9 cellular contexts compared by ENCODE assay signal in the genomic region with DNA sequence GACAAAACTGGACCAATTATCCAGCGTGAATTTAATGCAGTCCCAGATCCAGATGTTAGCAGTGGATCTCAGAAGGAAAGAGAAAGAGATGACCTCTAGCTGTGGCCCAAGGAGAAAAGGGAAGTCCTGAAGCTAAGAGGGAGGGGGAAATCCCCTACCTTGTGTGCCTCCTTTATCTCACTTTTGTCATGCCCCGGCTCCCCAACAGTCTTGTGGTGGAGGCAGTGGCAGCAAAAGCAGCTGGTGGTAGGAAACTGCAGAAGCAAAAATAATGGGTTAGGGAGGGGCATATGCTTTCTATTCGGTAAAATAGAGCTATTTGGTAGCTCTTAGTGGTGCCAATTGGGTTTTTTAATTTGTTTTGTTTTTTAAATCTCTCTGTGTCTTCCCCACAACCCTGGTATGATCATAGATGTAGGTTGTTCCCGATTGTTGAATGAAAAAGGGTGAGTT. TPM values are rescaled to one million over a fixed set of nuclear protein-coding genes. Genes with fewer than 3 reads are reported as not detected.
DNase-seq lines count a peak whose midpoint lies in the region; ATAC-seq, FAIRE-seq and TF ChIP-seq lines count a peak whose summit lies in the region.
"Had no signal": no experiment of that assay in that cellular context is flagged by ENCODE, and none has a peak within 500 bp of the region (broad histone marks: within the 10 kb centered on the region; RNA-seq: fewer than 3 reads in every experiment).

No MANE protein-coding gene starts in this region.

- H3K4me2 ChIP-seq in MM.1S (ENCODE audit: low read depth, low read length) (peak overlapping the region; percentile 71), H1 (ENCODE audit: insufficient read depth in 1 of 2, low read depth in 2 of 2, low read length in 2 of 2) (peak overlapping the region in 1 of 2 experiments; percentile 30; a peak in 2 of 4 replicates)

- TF ChIP-seq POLR2A in H1 (IDR thresholded peaks at IDR 0.05; ENCODE audit: control extremely low read depth in 1 of 2, low read depth in 2 of 2, low read length in 2 of 2) = no peak

- no peak overlapping the region for H2BK20ac ChIP-seq in H1 (ENCODE audit: low read length)

- no peaks in the 10 kb centered on the region for H3K27me3 ChIP-seq in MM.1S (replicated peaks; ENCODE audit: insufficient read depth, low read length)
- H3K27me3 ChIP-seq in H1 (replicated peaks in 1 of 4; ENCODE audit: control insufficient read depth in 3 of 4, extremely low read depth in 1 of 4, insufficient read depth in 3 of 4, low read length in 3 of 4) = no peaks in the 10 kb centered on the region
- H3K27me3 ChIP-seq: SJSA1 had no signal

- H3K9ac ChIP-seq in MM.1S (ENCODE audit: low read length) (peak overlapping the region; percentile 22; the same call in 1 of the 2 replicates), H1 (replicated peaks in 1 of 4; ENCODE audit: extremely low read depth in 1 of 4, low read depth in 3 of 4, low read length in 3 of 4) (no peak overlapping the region)

- H2AFZ ChIP-seq in MM.1S (ENCODE audit: low read length) (peak overlapping the region; percentile 26; the same call in 1 of the 2 replicates), H1 (ENCODE audit: low read length) (peak overlapping the region; percentile 13; the same call in 1 of the 2 replicates)

- no peak overlapping the region for H3K4ac ChIP-seq in H1 (replicated peaks; ENCODE audit: insufficient read length, low read depth, low read length)

- TF ChIP-seq CTCF in MM.1S (IDR thresholded peaks at IDR 0.05; ENCODE audit: low read length) (no peak), H1 (IDR thresholded peaks at IDR 0.05; ENCODE audit: control extremely low read depth in 1 of 3, insufficient read depth in 1 of 3, low read depth in 1 of 3, low read length in 3 of 3) (no peak), MCF 10A (IDR thresholded peaks at IDR 0.05; ENCODE audit: unreplicated experiment) (no peak), progenitor cell of endocrine pancreas (IDR thresholded peaks at IDR 0.05; ENCODE audit: unreplicated experiment) (no peak)

- POLR2A ChIA-PET in H1 (lab: Charles Lee; ENCODE audit: partially characterized antibody) (no interaction called here), MCF 10A (lab: Yijun Ruan, JAX) (no interaction called here)

- 61% methylated on average over 4 of the region's 4 CpGs; no CpG with 5 or more reads in 1 of the 2 experiments for WGBS in H1 (ENCODE audit: extremely low coverage in 1 of 2, insufficient coverage in 1 of 2, insufficient read length in 1 of 2, insufficient replicate concordance in 2 of 2, low coverage in 1 of 2, low lambda C conversion rate in 2 of 2, missing lambda C conversion rate in 1 of 2), 2 experiments

- peaks cover 30% of the 10 kb centered on the region for H3K4me1 ChIP-seq in MM.1S (ENCODE audit: low read length)
- peaks cover 2 to 9% (median 4%) of the 10 kb centered on the region in 4 experiments for H3K4me1 ChIP-seq in H1 (replicated peaks in 1 of 4; ENCODE audit: control insufficient read depth in 3 of 4, insufficient read depth in 4 of 4, low read length in 3 of 4)
- H3K4me1 ChIP-seq: SJSA1 had no signal

- no peak overlapping the region for H2AK5ac ChIP-seq in H1 (ENCODE audit: low read depth, low read length)

- no peak overlapping the region for H3K56ac ChIP-seq in H1 (replicated peaks; ENCODE audit: insufficient read length, low read depth, low read length)

- peak; percentile 13 for FAIRE-seq in H1 (lab: Jason Lieb, UNC)

- no peak overlapping the region for H3K18ac ChIP-seq in H1 (ENCODE audit: extremely low read depth, low read length)

- H3K36me3 Mint-ChIP-seq in MCF 10A (ENCODE audit: insufficient read depth, unreplicated experiment) (peaks cover 14% of the 10 kb centered on the region), progenitor cell of endocrine pancreas (ENCODE audit: insufficient read depth) (no peaks in the 10 kb centered on the region)

- DNase-seq in MM.1S = peak; percentile 90
- DNase-seq in H1 (ENCODE audit: low read depth in 1 of 2, low spot score in 2 of 2) = no peak
- no peak for DNase-seq in hepatic stellate cell (ENCODE audit: low spot score)
- no peak for DNase-seq in MCF 10A (ENCODE audit: unreplicated experiment)
- no peak for DNase-seq in progenitor cell of endocrine pancreas (ENCODE audit: low spot score, unreplicated experiment)
- DNase-seq in NCI-H1930 (lab: John Stamatoyannopoulos, UW) = no peak

- H2BK5ac ChIP-seq in H1 (ENCODE audit: low read depth, low read length) = no peak overlapping the region

- intact Hi-C loops in MCF 10A (cut with micrococcal nuclease) = no loop called here

- H3K23me2 ChIP-seq in H1 (ENCODE audit: low read depth, low read length) = no peaks in the 10 kb centered on the region

- H4K20me1 ChIP-seq in MM.1S (ENCODE audit: insufficient read depth, low read length) (no peaks in the 10 kb centered on the region), H1 (replicated peaks in 1 of 2; ENCODE audit: control insufficient read depth in 1 of 2, insufficient read depth in 2 of 2, low read length in 2 of 2) (no peaks in the 10 kb centered on the region)

- no peak overlapping the region for H4K8ac ChIP-seq in H1 (ENCODE audit: extremely low read depth, insufficient read depth, low read length)

- BruUV-seq in MCF 10A (replicated peaks; lab: Mats Ljungman, UMichigan) = no TSS peak

- H2BK15ac ChIP-seq in H1 (ENCODE audit: low read length) = no peak overlapping the region

- 0 out of 2 replicates have a peak, but pooled peaks cover 17% of the 10 kb centered on the region for H3F3A ChIP-seq in MM.1S (ENCODE audit: insufficient read depth, low read length)

- TF ChIP-seq RAD21 in H1 (IDR thresholded peaks at IDR 0.05 in 1 of 2, conservative IDR thresholded peaks at IDR 0.05 in 1 of 2; ENCODE audit: low read depth in 2 of 2, low read length in 2 of 2) = no peak

- H3K9me2 ChIP-seq in MM.1S (replicated peaks; ENCODE audit: insufficient read depth, low read length) = no peaks in the 10 kb centered on the region

- H3K4me3 Mint-ChIP-seq in MCF 10A (ENCODE audit: unreplicated experiment) = no peak overlapping the region
- no peak overlapping the region for H3K4me3 Mint-ChIP-seq in progenitor cell of endocrine pancreas (ENCODE audit: low read depth)

- no peak overlapping the region for H3K14ac ChIP-seq in H1 (ENCODE audit: insufficient read length)

- no peaks in the 10 kb centered on the region for H3K27me3 Mint-ChIP-seq in MCF 10A (ENCODE audit: insufficient read depth, unreplicated experiment)
- no peaks in the 10 kb centered on the region for H3K27me3 Mint-ChIP-seq in progenitor cell of endocrine pancreas

- no peaks in the 10 kb centered on the region for H3K9me3 ChIP-seq in MM.1S (replicated peaks; ENCODE audit: insufficient read depth, low read length)
- H3K9me3 ChIP-seq in H1 (ENCODE audit: insufficient read depth in 2 of 2, low read depth in 1 of 2, low read length in 1 of 2) = peaks cover 0 to 6% of the 10 kb centered on the region in 2 experiments; a peak in 1 of 4 replicates
- H3K9me3 ChIP-seq: SJSA1 had no signal

- H3K79me2 ChIP-seq in MM.1S (ENCODE audit: low read length) (no peaks in the 10 kb centered on the region), H1 (ENCODE audit: control insufficient read depth in 1 of 2, insufficient read depth in 2 of 2, low read length in 2 of 2) (no peaks in the 10 kb centered on the region)

- no peak overlapping the region for H3K23ac ChIP-seq in H1 (ENCODE audit: insufficient read length)

- H3K27ac Mint-ChIP-seq in MCF 10A (ENCODE audit: low read depth, unreplicated experiment) = no peak overlapping the region
- no peak overlapping the region for H3K27ac Mint-ChIP-seq in progenitor cell of endocrine pancreas

- ATAC-seq in GM18519 (IDR thresholded peaks at IDR 0.05; ENCODE audit: low FRiP score, unreplicated experiment) (peak; percentile 98), GM21723 (IDR thresholded peaks at IDR 0.05; ENCODE audit: unreplicated experiment) (peak; percentile 98)

- H4K91ac ChIP-seq in H1 (replicated peaks; ENCODE audit: insufficient read length, low read length) = no peak overlapping the region

- H3K27ac ChIP-seq in MM.1S (ENCODE audit: low read length) (peak overlapping the region; percentile 60; the same call in 1 of the 2 replicates), H1 (ENCODE audit: low read depth, low read length) (no peak overlapping the region)
- H3K27ac ChIP-seq: SJSA1 had no signal

- H3K79me1 ChIP-seq in H1 (ENCODE audit: low read depth, low read length) = no peaks in the 10 kb centered on the region

- peak overlapping the region; percentile 51 for H3K4me3 ChIP-seq in MM.1S (ENCODE audit: low read length)
- no peak overlapping the region for H3K4me3 ChIP-seq in H1 (ENCODE audit: extremely low read depth in 1 of 4, insufficient read depth in 2 of 4, low read depth in 3 of 4, low read length in 4 of 4)
- H3K4me3 ChIP-seq: SJSA1 had no signal

- no peak overlapping the region for H4K5ac ChIP-seq in H1 (ENCODE audit: insufficient read length, low read depth, low read length)

- H3K4me1 Mint-ChIP-seq in MCF 10A (ENCODE audit: insufficient read depth, unreplicated experiment) (peaks cover 3% of the 10 kb centered on the region), progenitor cell of endocrine pancreas (ENCODE audit: low read depth) (no peaks in the 10 kb centered on the region)

- TF ChIP-seq EP300 in H1 (IDR thresholded peaks at IDR 0.05; ENCODE audit: borderline replicate concordance in 1 of 2, low read depth in 2 of 2, low read length in 2 of 2) = no peak

- H3K36me3 ChIP-seq in MM.1S (replicated peaks; ENCODE audit: insufficient read depth, low read length) = no peaks in the 10 kb centered on the region
- H3K36me3 ChIP-seq in H1 (ENCODE audit: control insufficient read depth in 2 of 4, insufficient read depth in 4 of 4, low read length in 3 of 4) = no peaks in the 10 kb centered on the region
- H3K36me3 ChIP-seq: SJSA1 had no signal

- H3K9me3 Mint-ChIP-seq in MCF 10A (ENCODE audit: unreplicated experiment) = peaks cover 16% of the 10 kb centered on the region
- H3K9me3 Mint-ChIP-seq in progenitor cell of endocrine pancreas (ENCODE audit: low read depth) = peaks cover 9% of the 10 kb centered on the region

- H2BK12ac ChIP-seq in H1 (ENCODE audit: low read depth, low read length) = no peak overlapping the region

- CTCF ChIA-PET in H1 (lab: Charles Lee; ENCODE audit: partially characterized antibody) = interaction anchor here (0.7 to 4.8 kb wide), 3 partner anchors 13 to 93 kb away, joined by 3 to 26 read pairs (median 3); no protein-coding TSS in a partner anchor
- CTCF ChIA-PET in MCF 10A (lab: Yijun Ruan, JAX) = interaction anchor here (0.6 to 1.3 kb wide), 5 partner anchors 19 to 96 kb away, joined by 3 to 5 read pairs (median 3); partner anchors contain the start of gene MCTP2

- no peak overlapping the region for H2BK120ac ChIP-seq in H1 (replicated peaks; ENCODE audit: low read depth, low read length)

RNA-seq across cellular contexts. Expression of gene MCTP2, which starts 56.5 kb away (rescaled TPM):
- 3.2 and 3.4 TPM in 2 replicates for total RNA-seq in H1 (2021; fragmentation: NEBNext Ultra II Directional; extraction: Animal tissue kit (Norgen Biotek cat#: 25700))
- polyA plus RNA-seq in H1 (2011; rRNA removed) = 2.9 and 4.5 TPM in 2 replicates
- polyA plus RNA-seq in H1 (2011; cell fraction: cytosol; rRNA removed) = 3.7 TPM
- polyA plus RNA-seq in H1 (2011; cell fraction: nucleus; rRNA removed) = 8.4 TPM
- 1.7 to 3.0 TPM (median 2.4 TPM) in 4 replicates for polyA plus RNA-seq in H1 (2012, experiment 1 of 2)
- polyA plus RNA-seq in H1 (2012, experiment 2 of 2) = 0.20 TPM
- 2.3 TPM for polyA plus RNA-seq in H1 (2013, experiment 1 of 2)
- 2.4 TPM for polyA plus RNA-seq in H1 (2013, experiment 2 of 2)
- polyA minus RNA-seq in H1 (2011; rRNA and poly(A)+ RNA removed) = 12.6 and 16.0 TPM in 2 replicates
- 3.4 TPM for polyA minus RNA-seq in H1 (2011; cell fraction: cytosol; rRNA and poly(A)+ RNA removed)
- polyA minus RNA-seq in H1 (2011; cell fraction: nucleus; rRNA and poly(A)+ RNA removed) = 13.5 TPM
- total RNA-seq in MCF 10A (2022) = 20.5 and 25.7 TPM in 2 replicates
- 2.6 and 5.4 TPM in 2 replicates for total RNA-seq in progenitor cell of endocrine pancreas
